ENCODE assay signal across 2 cellular contexts in the genomic region with DNA sequence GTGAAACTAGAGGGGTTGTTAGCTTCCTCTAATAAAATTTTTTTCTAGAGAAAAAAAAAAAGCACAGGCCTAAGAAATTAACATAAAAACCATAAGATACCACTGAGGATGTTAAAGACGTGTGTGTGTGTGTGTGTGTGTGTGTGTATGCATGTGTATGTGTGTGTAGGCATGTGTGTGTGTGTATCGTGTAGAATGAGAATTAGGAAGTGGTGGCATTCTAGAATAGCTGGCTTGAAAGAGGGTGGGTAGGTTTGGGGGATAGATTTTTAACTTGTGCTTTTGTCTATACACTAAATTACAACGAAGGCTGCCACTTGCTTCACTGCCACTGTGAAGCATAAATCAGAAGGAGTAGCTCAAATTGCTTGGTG.
TF ChIP-seq lines count a peak whose summit lies in the region.

No MANE protein-coding gene starts in this region.

TF ChIP-seq in HepG2, 621 proteins besides CTCF, POLR2A, EP300 and RAD21:
- TF ChIP-seq SIN3A (IDR thresholded peaks at IDR 0.05; ENCODE audit: borderline replicate concordance, low read depth, low read length): 0 out of 2 replicates have a peak, but pooled peaks have one; percentile 35
- TF ChIP-seq TARDBP (CRISPR knock-in tag; IDR thresholded peaks at IDR 0.05): peak; percentile 79; the same call in 1 of the 2 replicates
- TF ChIP-seq POLR2AphosphoS5 (IDR thresholded peaks at IDR 0.05; ENCODE audit: low read depth, low read length): peak; percentile 72
- TF ChIP-seq, protein P1, sequence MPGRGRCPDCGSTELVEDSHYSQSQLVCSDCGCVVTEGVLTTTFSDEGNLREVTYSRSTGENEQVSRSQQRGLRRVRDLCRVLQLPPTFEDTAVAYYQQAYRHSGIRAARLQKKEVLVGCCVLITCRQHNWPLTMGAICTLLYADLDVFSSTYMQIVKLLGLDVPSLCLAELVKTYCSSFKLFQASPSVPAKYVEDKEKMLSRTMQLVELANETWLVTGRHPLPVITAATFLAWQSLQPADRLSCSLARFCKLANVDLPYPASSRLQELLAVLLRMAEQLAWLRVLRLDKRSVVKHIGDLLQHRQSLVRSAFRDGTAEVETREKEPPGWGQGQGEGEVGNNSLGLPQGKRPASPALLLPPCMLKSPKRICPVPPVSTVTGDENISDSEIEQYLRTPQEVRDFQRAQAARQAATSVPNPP (CRISPR knock-in tag; IDR thresholded peaks at IDR 0.05): 0 out of 2 replicates have a peak, but pooled peaks have one; percentile 8
- TF ChIP-seq, protein P2, sequence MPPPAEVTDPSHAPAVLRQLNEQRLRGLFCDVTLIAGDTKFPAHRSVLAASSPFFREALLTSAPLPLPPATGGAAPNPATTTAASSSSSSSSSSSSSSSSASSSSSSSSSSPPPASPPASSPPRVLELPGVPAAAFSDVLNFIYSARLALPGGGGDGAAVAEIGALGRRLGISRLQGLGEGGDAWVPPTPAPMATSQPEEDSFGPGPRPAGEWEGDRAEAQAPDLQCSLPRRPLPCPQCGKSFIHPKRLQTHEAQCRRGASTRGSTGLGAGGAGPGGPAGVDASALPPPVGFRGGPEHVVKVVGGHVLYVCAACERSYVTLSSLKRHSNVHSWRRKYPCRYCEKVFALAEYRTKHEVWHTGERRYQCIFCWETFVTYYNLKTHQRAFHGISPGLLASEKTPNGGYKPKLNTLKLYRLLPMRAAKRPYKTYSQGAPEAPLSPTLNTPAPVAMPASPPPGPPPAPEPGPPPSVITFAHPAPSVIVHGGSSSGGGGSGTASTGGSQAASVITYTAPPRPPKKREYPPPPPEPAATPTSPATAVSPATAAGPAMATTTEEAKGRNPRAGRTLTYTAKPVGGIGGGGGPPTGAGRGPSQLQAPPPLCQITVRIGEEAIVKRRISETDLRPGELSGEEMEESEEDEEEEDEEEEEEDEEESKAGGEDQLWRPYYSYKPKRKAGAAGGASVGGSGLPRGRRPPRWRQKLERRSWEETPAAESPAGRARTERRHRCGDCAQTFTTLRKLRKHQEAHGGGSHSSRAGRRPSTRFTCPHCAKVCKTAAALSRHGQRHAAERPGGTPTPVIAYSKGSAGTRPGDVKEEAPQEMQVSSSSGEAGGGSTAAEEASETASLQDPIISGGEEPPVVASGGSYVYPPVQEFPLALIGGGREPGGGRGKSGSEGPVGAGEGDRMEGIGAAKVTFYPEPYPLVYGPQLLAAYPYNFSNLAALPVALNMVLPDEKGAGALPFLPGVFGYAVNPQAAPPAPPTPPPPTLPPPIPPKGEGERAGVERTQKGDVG (CRISPR knock-in tag; IDR thresholded peaks at IDR 0.05; ENCODE audit: borderline replicate concordance): no peak
- TF ChIP-seq, protein P3, sequence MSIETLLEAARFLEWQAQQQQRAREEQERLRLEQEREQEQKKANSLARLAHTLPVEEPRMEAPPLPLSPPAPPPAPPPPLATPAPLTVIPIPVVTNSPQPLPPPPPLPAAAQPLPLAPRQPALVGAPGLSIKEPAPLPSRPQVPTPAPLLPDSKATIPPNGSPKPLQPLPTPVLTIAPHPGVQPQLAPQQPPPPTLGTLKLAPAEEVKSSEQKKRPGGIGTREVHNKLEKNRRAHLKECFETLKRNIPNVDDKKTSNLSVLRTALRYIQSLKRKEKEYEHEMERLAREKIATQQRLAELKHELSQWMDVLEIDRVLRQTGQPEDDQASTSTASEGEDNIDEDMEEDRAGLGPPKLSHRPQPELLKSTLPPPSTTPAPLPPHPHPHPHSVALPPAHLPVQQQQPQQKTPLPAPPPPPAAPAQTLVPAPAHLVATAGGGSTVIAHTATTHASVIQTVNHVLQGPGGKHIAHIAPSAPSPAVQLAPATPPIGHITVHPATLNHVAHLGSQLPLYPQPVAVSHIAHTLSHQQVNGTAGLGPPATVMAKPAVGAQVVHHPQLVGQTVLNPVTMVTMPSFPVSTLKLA (IDR thresholded peaks at IDR 0.05): 0 out of 2 replicates have a peak, but pooled peaks have one; percentile 20
- TF ChIP-seq, protein P4, sequence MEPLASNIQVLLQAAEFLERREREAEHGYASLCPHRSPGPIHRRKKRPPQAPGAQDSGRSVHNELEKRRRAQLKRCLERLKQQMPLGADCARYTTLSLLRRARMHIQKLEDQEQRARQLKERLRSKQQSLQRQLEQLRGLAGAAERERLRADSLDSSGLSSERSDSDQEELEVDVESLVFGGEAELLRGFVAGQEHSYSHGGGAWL (CRISPR knock-in tag; IDR thresholded peaks at IDR 0.05): no peak
- TF ChIP-seq, protein P5, sequence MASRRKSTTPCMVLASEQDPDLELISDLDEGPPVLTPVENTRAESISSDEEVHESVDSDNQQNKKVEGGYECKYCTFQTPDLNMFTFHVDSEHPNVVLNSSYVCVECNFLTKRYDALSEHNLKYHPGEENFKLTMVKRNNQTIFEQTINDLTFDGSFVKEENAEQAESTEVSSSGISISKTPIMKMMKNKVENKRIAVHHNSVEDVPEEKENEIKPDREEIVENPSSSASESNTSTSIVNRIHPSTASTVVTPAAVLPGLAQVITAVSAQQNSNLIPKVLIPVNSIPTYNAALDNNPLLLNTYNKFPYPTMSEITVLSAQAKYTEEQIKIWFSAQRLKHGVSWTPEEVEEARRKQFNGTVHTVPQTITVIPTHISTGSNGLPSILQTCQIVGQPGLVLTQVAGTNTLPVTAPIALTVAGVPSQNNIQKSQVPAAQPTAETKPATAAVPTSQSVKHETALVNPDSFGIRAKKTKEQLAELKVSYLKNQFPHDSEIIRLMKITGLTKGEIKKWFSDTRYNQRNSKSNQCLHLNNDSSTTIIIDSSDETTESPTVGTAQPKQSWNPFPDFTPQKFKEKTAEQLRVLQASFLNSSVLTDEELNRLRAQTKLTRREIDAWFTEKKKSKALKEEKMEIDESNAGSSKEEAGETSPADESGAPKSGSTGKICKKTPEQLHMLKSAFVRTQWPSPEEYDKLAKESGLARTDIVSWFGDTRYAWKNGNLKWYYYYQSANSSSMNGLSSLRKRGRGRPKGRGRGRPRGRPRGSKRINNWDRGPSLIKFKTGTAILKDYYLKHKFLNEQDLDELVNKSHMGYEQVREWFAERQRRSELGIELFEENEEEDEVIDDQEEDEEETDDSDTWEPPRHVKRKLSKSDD (CRISPR knock-in tag; IDR thresholded peaks at IDR 0.05; ENCODE audit: low read depth): 0 out of 2 replicates have a peak, but pooled peaks have one; percentile 6
TF ChIP-seq in HepG2: peak in this region for 6.

TF ChIP-seq in IMR-90, 13 proteins besides CTCF, POLR2A, EP300 and RAD21:
- TF ChIP-seq RCOR1 (IDR thresholded peaks at IDR 0.05; ENCODE audit: insufficient replicate concordance, low read length) (no peak), SMC3 (IDR thresholded peaks at IDR 0.05; ENCODE audit: low read depth, low read length) (no peak), MAZ (IDR thresholded peaks at IDR 0.05; ENCODE audit: borderline replicate concordance, low read depth, low read length) (no peak), RFX5 (IDR thresholded peaks at IDR 0.05; ENCODE audit: low read depth, low read length) (no peak), FOS (IDR thresholded peaks at IDR 0.05; ENCODE audit: low read depth, low read length) (no peak), NFE2L2 (IDR thresholded peaks at IDR 0.05; ENCODE audit: low read depth, low read length) (no peak)
- TF ChIP-seq, protein P6, sequence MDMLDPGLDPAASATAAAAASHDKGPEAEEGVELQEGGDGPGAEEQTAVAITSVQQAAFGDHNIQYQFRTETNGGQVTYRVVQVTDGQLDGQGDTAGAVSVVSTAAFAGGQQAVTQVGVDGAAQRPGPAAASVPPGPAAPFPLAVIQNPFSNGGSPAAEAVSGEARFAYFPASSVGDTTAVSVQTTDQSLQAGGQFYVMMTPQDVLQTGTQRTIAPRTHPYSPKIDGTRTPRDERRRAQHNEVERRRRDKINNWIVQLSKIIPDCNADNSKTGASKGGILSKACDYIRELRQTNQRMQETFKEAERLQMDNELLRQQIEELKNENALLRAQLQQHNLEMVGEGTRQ (IDR thresholded peaks at IDR 0.05; ENCODE audit: low read depth, low read length): no peak
TF ChIP-seq in IMR-90: peak in this region for 0.
